In the genomic region with DNA sequence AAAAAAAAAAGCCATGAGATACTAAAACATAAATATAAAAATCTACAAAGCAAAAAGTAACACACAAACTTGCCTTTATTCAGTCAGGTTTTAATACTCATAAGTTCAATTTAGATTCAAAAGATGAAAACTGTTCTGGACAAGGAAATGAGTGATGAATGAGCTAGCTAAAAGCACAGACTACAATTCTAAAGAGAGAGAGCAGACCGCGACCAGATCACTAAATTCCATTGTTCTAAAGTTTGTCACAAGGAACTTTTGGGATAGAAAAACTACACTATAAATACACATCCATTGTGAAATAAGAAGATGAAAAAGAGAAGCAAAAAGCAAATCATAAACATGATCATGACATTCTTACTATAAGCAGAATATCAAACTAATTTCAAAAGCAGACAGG, we compare ENCODE assay signal across 1 cellular context.
TF ChIP-seq lines count a peak whose summit lies in the region.

No MANE protein-coding gene starts in this region.

TF ChIP-seq in GM12891, 5 proteins besides CTCF, POLR2A, EP300 and RAD21:
- TF ChIP-seq POLR2AphosphoS5 (IDR thresholded peaks at IDR 0.05; ENCODE audit: low read depth, low read length) (no peak), PAX5 (IDR thresholded peaks at IDR 0.05; ENCODE audit: insufficient read depth, low read length, severe bottlenecking) (no peak), SPI1 (IDR thresholded peaks at IDR 0.05; ENCODE audit: low read depth, low read length) (no peak), TAF1 (IDR thresholded peaks at IDR 0.05; ENCODE audit: low read depth, low read length) (no peak), POU2F2 (IDR thresholded peaks at IDR 0.05; ENCODE audit: low read depth, low read length) (no peak)
